ENCODE assay signal across 1 cellular context in genomic region chr2:101692766-101693165, GRCh38.
TF ChIP-seq lines count a peak whose summit lies in the region.

No MANE protein-coding gene starts in this region.

TF ChIP-seq in WTC11, 78 proteins besides CTCF, POLR2A, EP300 and RAD21 (continued from another document):
- TF ChIP-seq HMGXB4 (CRISPR knock-in tag; IDR thresholded peaks at IDR 0.05) = no peak
